8 cellular contexts compared by ENCODE assay signal in the genomic region with DNA sequence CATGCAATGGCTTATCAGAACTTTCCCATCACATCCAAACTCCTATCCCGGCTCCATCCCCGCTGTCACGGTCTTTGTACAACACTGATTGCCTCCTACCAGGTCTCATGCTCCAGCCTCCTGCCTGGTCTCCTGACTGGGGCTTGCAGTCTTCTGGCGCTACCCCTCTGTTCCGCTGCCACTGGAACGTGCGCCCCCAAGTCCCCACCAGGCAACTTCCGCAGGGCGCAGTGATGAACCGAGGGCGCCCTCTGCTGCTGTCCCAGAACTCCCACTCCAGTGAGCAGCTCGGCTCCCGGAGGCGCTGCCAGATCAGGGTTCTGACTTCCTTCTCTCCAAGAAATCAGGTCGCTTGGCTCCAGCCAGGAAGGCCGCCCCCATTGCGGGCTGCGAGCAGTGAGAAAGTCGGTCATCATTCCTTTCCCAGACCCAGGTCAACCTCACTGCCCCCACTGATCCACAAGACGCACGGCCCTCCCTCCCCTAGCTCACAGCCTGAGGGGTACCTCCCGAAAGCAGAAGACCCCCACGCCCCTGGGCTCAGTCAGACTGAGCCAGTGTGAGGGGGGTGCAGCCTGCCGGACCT. TPM values are rescaled to one million over a fixed set of nuclear protein-coding genes. Genes with fewer than 3 reads are reported as not detected.
A peak's percentile ranks its signal among the peaks of the same experiment; 100 is the strongest.
DNase-seq lines count a peak whose midpoint lies in the region; ATAC-seq and TF ChIP-seq lines count a peak whose summit lies in the region.

No MANE protein-coding gene starts in this region.

- peak; percentile 84 for TF ChIP-seq CTCF in Loucy (conservative IDR thresholded peaks at IDR 0.05; ENCODE audit: low read length)
- TF ChIP-seq CTCF in tibial nerve (IDR thresholded peaks at IDR 0.05): peak; percentile 42 to 71 (median 54)

- no peak for TF ChIP-seq POLR2A in erythroblast (IDR thresholded peaks at IDR 0.05; ENCODE audit: low read length)
- TF ChIP-seq POLR2A in tibial nerve (IDR thresholded peaks at IDR 0.05): no peak

- H3K9me3 Mint-ChIP-seq in activated CD4-positive, alpha-beta T cell treated with anti-CD3 and anti-CD28 coated beads, Interleukin-2, amount 10 ng/mL, durations not matched to agents 24 days and 14 days: no peaks in the 10 kb centered on the region

- H3K4me3 Mint-ChIP-seq in activated CD4-positive, alpha-beta T cell treated with anti-CD3 and anti-CD28 coated beads, Interleukin-2, amount 10 ng/mL, durations not matched to agents 24 days and 14 days: no peak overlapping the region

- no peaks in the 10 kb centered on the region for H4K20me1 ChIP-seq in Loucy (ENCODE audit: insufficient read depth, low read length, poor library complexity, severe bottlenecking)

- ATAC-seq in GM21381 (IDR thresholded peaks at IDR 0.05; ENCODE audit: unreplicated experiment) (no peak), HG02870 (IDR thresholded peaks at IDR 0.05; ENCODE audit: unreplicated experiment) (no peak)

- H3K9ac ChIP-seq in Loucy (ENCODE audit: low read depth, low read length, poor library complexity, severe bottlenecking): no peak overlapping the region

- no peaks in the 10 kb centered on the region for H3K27me3 ChIP-seq in Loucy (ENCODE audit: insufficient read depth, low read length, poor library complexity, severe bottlenecking)
- H3K27me3 ChIP-seq in tibial nerve: peaks cover 0 to 16% of the 10 kb centered on the region in 2 donors

- H3K27ac Mint-ChIP-seq in activated CD4-positive, alpha-beta T cell treated with anti-CD3 and anti-CD28 coated beads, Interleukin-2, amount 10 ng/mL, durations not matched to agents 24 days and 14 days: no peak overlapping the region

- TF ChIP-seq EP300 in tibial nerve (IDR thresholded peaks at IDR 0.05): no peak

- H3K36me3 Mint-ChIP-seq in activated CD4-positive, alpha-beta T cell treated with anti-CD3 and anti-CD28 coated beads, Interleukin-2, amount 10 ng/mL, durations not matched to agents 24 days and 14 days (ENCODE audit: low read depth): no peaks in the 10 kb centered on the region

- H3K4me1 Mint-ChIP-seq in activated CD4-positive, alpha-beta T cell treated with anti-CD3 and anti-CD28 coated beads, Interleukin-2, amount 10 ng/mL, durations not matched to agents 24 days and 14 days: no peaks in the 10 kb centered on the region

- H3K9me2 ChIP-seq in Loucy (replicated peaks; ENCODE audit: low read depth, low read length): no peaks in the 10 kb centered on the region

- H3K9me3 ChIP-seq in Loucy (ENCODE audit: insufficient read depth, low read depth, low read length): no peaks in the 10 kb centered on the region
- peaks cover 0 to 14% (median 0%) of the 10 kb centered on the region in 4 donors for H3K9me3 ChIP-seq in tibial nerve

- peaks cover 29% of the 10 kb centered on the region for H3K27me3 Mint-ChIP-seq in activated CD4-positive, alpha-beta T cell treated with anti-CD3 and anti-CD28 coated beads, Interleukin-2, amount 10 ng/mL, durations not matched to agents 24 days and 14 days

- no peaks in the 10 kb centered on the region for H3K79me2 ChIP-seq in Loucy (ENCODE audit: insufficient read depth, low read length)

- DNase-seq in Daoy (ENCODE audit: low read depth) (peak; percentile 78), erythroblast (lab: John Stamatoyannopoulos, UW) (peak; percentile 26 to 46), midbrain (lab: John Stamatoyannopoulos, UW) (peak; percentile 59), tibial nerve (ENCODE audit: low spot score in 2 of 2) (peak in 1 of 2 donors; percentile 36)
- peak; percentile 75 for DNase-seq in activated CD4-positive, alpha-beta T cell treated with anti-CD3 and anti-CD28 coated beads, Interleukin-2, amount 10 ng/mL, durations not matched to agents 24 days and 14 days

- peak overlapping the region; percentile 65; the same call in 1 of the 2 replicates for H2AFZ ChIP-seq in Loucy (ENCODE audit: low read length)

- H3F3A ChIP-seq in Loucy (ENCODE audit: low read depth): no peaks in the 10 kb centered on the region

- intact Hi-C loops in activated CD4-positive, alpha-beta T cell treated with anti-CD3 and anti-CD28 coated beads, Interleukin-2, amount 10 ng/mL, durations not matched to agents 24 days and 14 days (cut with micrococcal nuclease): loop anchor here (1.0 kb wide), 1 partner anchor 71 kb away; no protein-coding TSS in a partner anchor

- H3K36me3 ChIP-seq in Loucy (ENCODE audit: insufficient read depth, low read length) (no peaks in the 10 kb centered on the region), tibial nerve (no peaks in the 10 kb centered on the region)

- no peak overlapping the region for H3K4me2 ChIP-seq in Loucy (ENCODE audit: low read depth, low read length, poor library complexity, severe bottlenecking)

- H3K27ac ChIP-seq in tibial nerve: no peak overlapping the region

- H3K4me3 ChIP-seq in Loucy (ENCODE audit: low read length, poor library complexity, severe bottlenecking): no peak overlapping the region
- no peak overlapping the region for H3K4me3 ChIP-seq in tibial nerve

- 9 to 15% methylated on average over 18 to 24 of the region's 24 CpGs for WGBS in tibial nerve, 2 donors

- H3K4me1 ChIP-seq in Loucy (ENCODE audit: insufficient read depth, low read length, poor library complexity, severe bottlenecking) (no peaks in the 10 kb centered on the region), tibial nerve (peaks cover 0 to 8% (median 0%) of the 10 kb centered on the region in 4 donors)

RNA-seq across cellular contexts. Expression of gene RAB11FIP5, which starts 43.9 kb away (rescaled TPM):
- 18.0 and 20.6 TPM in 2 replicates for total RNA-seq in Daoy (2014; rRNA removed; shearing (Covaris generic))
- total RNA-seq in activated CD4-positive, alpha-beta T cell treated with anti-CD3 and anti-CD28 coated beads, Interleukin-2, amount 10 ng/mL, durations not matched to agents 24 days and 14 days: 13.4 and 13.8 TPM in 2 replicates
- 10 to 100 TPM; 35.7 to 40.4 (median 39.4) TPM for total RNA-seq in tibial nerve

RNA-seq across cellular contexts. Expression of gene NOTO, which starts 45.7 kb away (rescaled TPM):
- total RNA-seq in Daoy (2014; rRNA removed; shearing (Covaris generic)): not detected in 2 replicates
- total RNA-seq in activated CD4-positive, alpha-beta T cell treated with anti-CD3 and anti-CD28 coated beads, Interleukin-2, amount 10 ng/mL, durations not matched to agents 24 days and 14 days: not detected in 2 replicates
- not detected for total RNA-seq in tibial nerve

RNA-seq across cellular contexts. Expression of gene SMYD5, which starts 57.4 kb away (rescaled TPM):
- 31.5 and 31.9 TPM in 2 replicates for total RNA-seq in Daoy (2014; rRNA removed; shearing (Covaris generic))
- total RNA-seq in activated CD4-positive, alpha-beta T cell treated with anti-CD3 and anti-CD28 coated beads, Interleukin-2, amount 10 ng/mL, durations not matched to agents 24 days and 14 days: 56.7 and 62.7 TPM in 2 replicates
- 10 to 100 TPM; 13.8 to 32.4 (median 18.7) TPM for total RNA-seq in tibial nerve
